In genomic region chr7:70040971-70041766, GRCh38 we compare ENCODE assay signal across 10 cellular contexts.
DNase-seq lines count a peak whose midpoint lies in the region; ATAC-seq, FAIRE-seq and TF ChIP-seq lines count a peak whose summit lies in the region.
"Had no signal": no experiment of that assay in that cellular context is flagged by ENCODE, and none has a peak within 500 bp of the region (broad histone marks: within the 10 kb centered on the region; RNA-seq: fewer than 3 reads in every experiment).

No MANE protein-coding gene starts in this region.

- H3K36me3 ChIP-seq in heart right ventricle (no peaks in the 10 kb centered on the region), RWPE2 (ENCODE audit: low read depth) (no peaks in the 10 kb centered on the region), right atrium auricular region (no peaks in the 10 kb centered on the region), uterus (no peaks in the 10 kb centered on the region)
- H3K36me3 ChIP-seq: SJCRH30 had no signal

- DNase-seq in heart right ventricle (no peak), Right ventricle myocardium superior (no peak), RWPE2 (ENCODE audit: low spot score) (no peak), right atrium auricular region (ENCODE audit: low spot score) (no peak), uterus (no peak), T-helper 2 cell (no peak), SW 1271 (lab: John Stamatoyannopoulos, UW) (no peak), GM12892 (ENCODE audit: insufficient read length) (no peak)

- intact Hi-C loops in heart right ventricle (cut with DNase I) (loop anchor here in 9 of 10 donors (2.0 to 10.0 kb wide), 5 partner anchors 121 to 664 kb away; no protein-coding TSS in a partner anchor), Right ventricle myocardium superior (cut with DNase I) (loop anchor here (5.0 kb wide), 1 partner anchor 656 kb away; no protein-coding TSS in a partner anchor), uterus (cut with DNase I; ENCODE audit: low total_unique reads) (no loop called here)

- H3K27ac ChIP-seq in heart right ventricle (no peak overlapping the region), RWPE2 (ENCODE audit: poor library complexity, severe bottlenecking) (no peak overlapping the region), right atrium auricular region (no peak overlapping the region), uterus (no peak overlapping the region)
- H3K27ac ChIP-seq: SJCRH30 had no signal

- TF ChIP-seq CTCF in heart right ventricle (IDR thresholded peaks at IDR 0.05), result peak; percentile 30 to 72 (median 56)
- TF ChIP-seq CTCF in RWPE2 (IDR thresholded peaks at IDR 0.05; ENCODE audit: poor library complexity, severe bottlenecking), result peak; percentile 24
- peak; percentile 23 to 68 for TF ChIP-seq CTCF in right atrium auricular region (IDR thresholded peaks at IDR 0.05)
- peak; percentile 28 to 52 (median 50) for TF ChIP-seq CTCF in uterus (IDR thresholded peaks at IDR 0.05)

- H3K4me3 ChIP-seq in heart right ventricle (no peak overlapping the region), RWPE2 (ENCODE audit: severe bottlenecking) (no peak overlapping the region), right atrium auricular region (no peak overlapping the region), uterus (no peak overlapping the region)
- H3K4me3 ChIP-seq: SJCRH30 had no signal

- FAIRE-seq in GM12892 (lab: Jason Lieb, UNC), result no peak

- H3K4me1 ChIP-seq in heart right ventricle (peaks cover 0 to 16% (median 5%) of the 10 kb centered on the region in 9 donors), RWPE2 (ENCODE audit: insufficient read depth, poor library complexity, severe bottlenecking) (no peaks in the 10 kb centered on the region), right atrium auricular region (peaks cover 0 to 8% of the 10 kb centered on the region in 2 donors), uterus (peaks cover 0 to 7% of the 10 kb centered on the region in 2 donors)

- no peak for TF ChIP-seq POLR2A in uterus (IDR thresholded peaks at IDR 0.05)
- TF ChIP-seq POLR2A in GM12892 (IDR thresholded peaks at IDR 0.05; ENCODE audit: low read depth, low read length), result no peak

- no peaks in the 10 kb centered on the region for H3K9me3 ChIP-seq in heart right ventricle
- H3K9me3 ChIP-seq in RWPE2 (ENCODE audit: severe bottlenecking), result no peaks in the 10 kb centered on the region
- no peaks in the 10 kb centered on the region for H3K9me3 ChIP-seq in right atrium auricular region
- no peaks in the 10 kb centered on the region for H3K9me3 ChIP-seq in uterus
- H3K9me3 ChIP-seq: SJCRH30 had no signal

- ATAC-seq in heart right ventricle (peak in 1 of 8 donors; percentile 49), Right ventricle myocardium superior (ENCODE audit: poor library complexity) (no peak), RWPE2 (ENCODE audit: low read depth) (no peak)
- ATAC-seq: naive thymus-derived CD4-positive, alpha-beta T cell had no signal

- H3K27me3 ChIP-seq in heart right ventricle (no peaks in the 10 kb centered on the region), RWPE2 (ENCODE audit: insufficient read depth, poor library complexity, severe bottlenecking) (no peaks in the 10 kb centered on the region), right atrium auricular region (no peaks in the 10 kb centered on the region), uterus (no peaks in the 10 kb centered on the region)
- H3K27me3 ChIP-seq: SJCRH30 had no signal
